ENCODE assay signal across 3 cellular contexts in the genomic region with DNA sequence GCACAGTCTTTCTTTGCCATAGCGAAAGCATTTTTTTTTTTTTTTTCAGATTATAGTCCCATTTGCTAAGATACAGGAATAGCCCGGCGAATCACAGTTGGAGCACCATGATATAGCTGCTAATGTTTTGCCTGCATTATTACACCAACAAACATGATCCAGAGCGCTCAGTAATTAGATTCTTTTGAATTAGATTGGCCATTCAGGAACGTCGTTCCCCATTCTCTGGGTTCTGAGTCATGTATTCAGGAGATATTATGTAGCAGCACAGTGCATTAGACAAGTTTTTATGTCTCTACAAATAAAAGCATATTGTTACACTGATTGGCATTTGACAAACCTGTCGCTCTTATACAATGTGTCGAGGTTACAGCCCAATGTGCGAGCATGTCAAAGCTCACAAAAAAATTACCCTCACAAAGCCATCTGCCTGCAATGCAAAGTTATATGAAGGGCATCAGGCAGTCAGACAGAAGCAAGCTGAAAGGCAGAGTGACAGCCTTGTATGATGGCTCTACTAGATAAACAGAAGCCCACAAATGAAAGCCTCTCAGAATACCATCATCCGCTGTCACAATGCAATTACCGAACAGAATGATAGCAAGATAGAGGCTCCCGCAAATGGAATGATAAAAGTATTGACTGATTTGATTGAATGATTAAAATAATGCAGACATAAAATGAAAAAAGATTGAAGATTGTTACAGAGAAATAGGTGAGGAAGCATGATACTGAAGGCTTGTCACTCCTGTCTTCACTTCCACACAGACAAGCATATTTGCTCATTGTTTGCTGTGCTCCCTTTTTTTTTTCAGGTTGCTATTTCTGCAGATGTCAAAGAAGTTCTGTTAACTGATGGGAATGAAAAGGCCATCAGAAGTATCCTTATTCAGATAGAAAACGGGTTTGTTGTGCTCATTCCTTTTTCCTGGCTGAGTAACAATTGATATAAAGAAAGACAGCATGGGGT.
A peak's percentile ranks its signal among the peaks of the same experiment; 100 is the strongest.
TF ChIP-seq lines count a peak whose summit lies in the region.

No MANE protein-coding gene starts in this region.

TF ChIP-seq in HEK293, 187 proteins besides CTCF, POLR2A, EP300 and RAD21 (continued from another document):
- TF ChIP-seq ZNF121 (tag by site-specific recombination; IDR thresholded peaks at IDR 0.05) (no peak), SCRT2 (tag by site-specific recombination; IDR thresholded peaks at IDR 0.05) (0 out of 2 replicates have a peak, but pooled peaks have one; percentile 18), ZNF544 (tag by site-specific recombination; IDR thresholded peaks at IDR 0.05) (no peak), ZNF664 (tag by site-specific recombination; IDR thresholded peaks at IDR 0.05) (no peak), ZNF184 (tag by site-specific recombination; IDR thresholded peaks at IDR 0.05) (no peak)

TF ChIP-seq in SK-N-SH treated with all-trans-retinoic acid at 6 μM for 48 hours, 23 proteins besides CTCF, POLR2A, EP300 and RAD21 (continued from another document):
- 0 out of 2 replicates have a peak, but pooled peaks have one; percentile 37 for TF ChIP-seq GLIS3 (CRISPR knock-in tag; IDR thresholded peaks at IDR 0.05)
- TF ChIP-seq TSHZ2 (CRISPR knock-in tag; IDR thresholded peaks at IDR 0.05) = peak; percentile 98
- TF ChIP-seq PPARA (CRISPR knock-in tag; IDR thresholded peaks at IDR 0.05; ENCODE audit: borderline replicate concordance) = no peak
- TF ChIP-seq RARB (CRISPR knock-in tag; IDR thresholded peaks at IDR 0.05) = no peak
- TF ChIP-seq, protein P1, sequence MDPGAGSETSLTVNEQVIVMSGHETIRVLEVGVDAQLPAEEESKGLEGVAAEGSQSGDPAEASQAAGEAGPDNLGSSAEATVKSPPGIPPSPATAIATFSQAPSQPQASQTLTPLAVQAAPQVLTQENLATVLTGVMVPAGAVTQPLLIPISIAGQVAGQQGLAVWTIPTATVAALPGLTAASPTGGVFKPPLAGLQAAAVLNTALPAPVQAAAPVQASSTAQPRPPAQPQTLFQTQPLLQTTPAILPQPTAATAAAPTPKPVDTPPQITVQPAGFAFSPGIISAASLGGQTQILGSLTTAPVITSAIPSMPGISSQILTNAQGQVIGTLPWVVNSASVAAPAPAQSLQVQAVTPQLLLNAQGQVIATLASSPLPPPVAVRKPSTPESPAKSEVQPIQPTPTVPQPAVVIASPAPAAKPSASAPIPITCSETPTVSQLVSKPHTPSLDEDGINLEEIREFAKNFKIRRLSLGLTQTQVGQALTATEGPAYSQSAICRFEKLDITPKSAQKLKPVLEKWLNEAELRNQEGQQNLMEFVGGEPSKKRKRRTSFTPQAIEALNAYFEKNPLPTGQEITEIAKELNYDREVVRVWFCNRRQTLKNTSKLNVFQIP (CRISPR knock-in tag; IDR thresholded peaks at IDR 0.05; ENCODE audit: borderline replicate concordance, low read depth) = no peak
- no peak for TF ChIP-seq ZNF565 (CRISPR knock-in tag; conservative IDR thresholded peaks at IDR 0.05; ENCODE audit: low read depth)
- TF ChIP-seq, protein P2, sequence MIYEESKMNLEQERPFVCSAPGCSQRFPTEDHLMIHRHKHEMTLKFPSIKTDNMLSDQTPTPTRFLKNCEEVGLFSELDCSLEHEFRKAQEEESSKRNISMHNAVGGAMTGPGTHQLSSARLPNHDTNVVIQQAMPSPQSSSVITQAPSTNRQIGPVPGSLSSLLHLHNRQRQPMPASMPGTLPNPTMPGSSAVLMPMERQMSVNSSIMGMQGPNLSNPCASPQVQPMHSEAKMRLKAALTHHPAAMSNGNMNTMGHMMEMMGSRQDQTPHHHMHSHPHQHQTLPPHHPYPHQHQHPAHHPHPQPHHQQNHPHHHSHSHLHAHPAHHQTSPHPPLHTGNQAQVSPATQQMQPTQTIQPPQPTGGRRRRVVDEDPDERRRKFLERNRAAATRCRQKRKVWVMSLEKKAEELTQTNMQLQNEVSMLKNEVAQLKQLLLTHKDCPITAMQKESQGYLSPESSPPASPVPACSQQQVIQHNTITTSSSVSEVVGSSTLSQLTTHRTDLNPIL (CRISPR knock-in tag; IDR thresholded peaks at IDR 0.05; ENCODE audit: low read depth) = 0 out of 2 replicates have a peak, but pooled peaks have one; percentile 8
- TF ChIP-seq ZNF8 (CRISPR knock-in tag; IDR thresholded peaks at IDR 0.05) = peak; percentile 43
- no peak for TF ChIP-seq ZC3H10 (CRISPR knock-in tag; IDR thresholded peaks at IDR 0.05)
- no peak for TF ChIP-seq ARNTL (CRISPR knock-in tag; IDR thresholded peaks at IDR 0.05; ENCODE audit: borderline replicate concordance, low read depth)
- no peak for TF ChIP-seq ZNF70 (CRISPR knock-in tag; IDR thresholded peaks at IDR 0.05)
- no peak for TF ChIP-seq OSR1 (CRISPR knock-in tag; IDR thresholded peaks at IDR 0.05)
- peak; percentile 79 for TF ChIP-seq ISL1 (CRISPR knock-in tag; IDR thresholded peaks at IDR 0.05)
- TF ChIP-seq, protein P3, sequence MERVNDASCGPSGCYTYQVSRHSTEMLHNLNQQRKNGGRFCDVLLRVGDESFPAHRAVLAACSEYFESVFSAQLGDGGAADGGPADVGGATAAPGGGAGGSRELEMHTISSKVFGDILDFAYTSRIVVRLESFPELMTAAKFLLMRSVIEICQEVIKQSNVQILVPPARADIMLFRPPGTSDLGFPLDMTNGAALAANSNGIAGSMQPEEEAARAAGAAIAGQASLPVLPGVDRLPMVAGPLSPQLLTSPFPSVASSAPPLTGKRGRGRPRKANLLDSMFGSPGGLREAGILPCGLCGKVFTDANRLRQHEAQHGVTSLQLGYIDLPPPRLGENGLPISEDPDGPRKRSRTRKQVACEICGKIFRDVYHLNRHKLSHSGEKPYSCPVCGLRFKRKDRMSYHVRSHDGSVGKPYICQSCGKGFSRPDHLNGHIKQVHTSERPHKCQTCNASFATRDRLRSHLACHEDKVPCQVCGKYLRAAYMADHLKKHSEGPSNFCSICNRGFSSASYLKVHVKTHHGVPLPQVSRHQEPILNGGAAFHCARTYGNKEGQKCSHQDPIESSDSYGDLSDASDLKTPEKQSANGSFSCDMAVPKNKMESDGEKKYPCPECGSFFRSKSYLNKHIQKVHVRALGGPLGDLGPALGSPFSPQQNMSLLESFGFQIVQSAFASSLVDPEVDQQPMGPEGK (CRISPR knock-in tag; IDR thresholded peaks at IDR 0.05; ENCODE audit: borderline replicate concordance) = no peak
- no peak for TF ChIP-seq ESRRG (CRISPR knock-in tag; IDR thresholded peaks at IDR 0.05)
- TF ChIP-seq SNAI2 (CRISPR knock-in tag; IDR thresholded peaks at IDR 0.05) = peak; percentile 22; the same call in 1 of the 2 replicates

TF ChIP-seq in neural cell, 6 proteins besides CTCF, POLR2A, EP300 and RAD21 (continued from another document):
- TF ChIP-seq EZH2 (IDR thresholded peaks at IDR 0.05; ENCODE audit: borderline replicate concordance, insufficient read depth, low read length, poor library complexity, severe bottlenecking) (no peak), TAF1 (IDR thresholded peaks at IDR 0.05; ENCODE audit: low read depth) (no peak), MXI1 (conservative IDR thresholded peaks at IDR 0.05; ENCODE audit: poor library complexity, severe bottlenecking) (peak; percentile 35), REST (IDR thresholded peaks at IDR 0.05; ENCODE audit: borderline replicate concordance) (peak; percentile 87)
